Comparison of ENCODE assay signal across 8 cellular contexts in the genomic region with DNA sequence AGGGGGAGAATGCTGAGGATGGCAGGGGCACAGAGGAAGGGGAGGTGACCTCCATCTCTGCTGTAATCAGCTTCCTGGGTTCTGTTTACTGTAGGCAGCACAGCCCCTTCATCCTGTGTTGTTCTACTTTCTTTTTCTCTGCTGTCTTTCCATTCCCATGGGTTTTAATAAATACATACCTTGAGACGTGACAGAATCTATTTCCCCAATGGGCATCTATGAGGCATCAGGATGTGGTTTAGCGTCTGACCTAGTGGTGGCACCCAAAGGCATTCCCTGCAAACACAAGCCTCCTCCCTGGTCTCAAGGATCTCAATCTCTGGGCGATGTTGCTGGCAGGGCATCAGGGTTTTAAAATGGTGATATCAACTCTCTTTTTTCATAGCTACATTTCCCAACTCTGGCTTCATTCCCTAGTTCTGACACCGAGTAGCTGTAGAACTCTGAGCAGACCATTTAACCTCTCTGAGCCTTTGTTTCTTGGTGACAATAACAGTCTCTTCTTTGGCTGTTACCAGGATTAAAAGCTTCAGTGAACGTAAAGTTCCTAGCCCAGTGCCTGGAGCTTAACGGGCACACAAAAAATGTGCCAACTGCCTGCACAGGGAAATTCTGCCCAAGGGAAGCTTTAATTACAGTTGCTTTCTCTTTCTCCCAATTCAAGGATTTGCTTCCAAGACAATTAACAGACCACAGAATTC.
DNase-seq lines count a peak whose midpoint lies in the region; ATAC-seq and TF ChIP-seq lines count a peak whose summit lies in the region.

No MANE protein-coding gene starts in this region.

- no peaks in the 10 kb centered on the region for H3K9me3 Mint-ChIP-seq in activated CD4-positive, alpha-beta T cell treated with anti-CD3 and anti-CD28 coated beads, Interleukin-2, amount 10 ng/mL, durations not matched to agents 7 days and 5 days
- H3K9me3 Mint-ChIP-seq in stimulated activated memory B cell treated with anti-CD40 and anti-IgM and Interleukin-4, amounts not matched to agents 10 μg/mL and 1 μg/mL and 100 μg/mL, for 72 hours: no peaks in the 10 kb centered on the region

- no peaks in the 10 kb centered on the region for H3K27me3 Mint-ChIP-seq in activated CD4-positive, alpha-beta T cell treated with anti-CD3 and anti-CD28 coated beads, Interleukin-2, amount 10 ng/mL, durations not matched to agents 7 days and 5 days
- H3K27me3 Mint-ChIP-seq in stimulated activated memory B cell treated with anti-CD40 and anti-IgM and Interleukin-4, amounts not matched to agents 10 μg/mL and 1 μg/mL and 100 μg/mL, for 72 hours: no peaks in the 10 kb centered on the region

- peak; percentile 14 for DNase-seq in activated CD4-positive, alpha-beta T cell treated with anti-CD3 and anti-CD28 coated beads, Interleukin-2, amount 10 ng/mL, durations not matched to agents 7 days and 5 days
- DNase-seq in activated CD4-positive, alpha-beta T cell treated with anti-CD3 and anti-CD28 coated beads for 4 hours: no peak
- DNase-seq in RWPE1 (ENCODE audit: low spot score): peak; percentile 56
- no peak for DNase-seq in epithelial cell of proximal tubule (ENCODE audit: low read depth)
- no peak for DNase-seq in NCI-H446 (lab: John Stamatoyannopoulos, UW)
- no peak for DNase-seq in stimulated activated CD4-positive, alpha-beta T cell treated with anti-CD3 and anti-CD28 coated beads, Interleukin-4, amount 100 ng/mL, for 1 hour

- peaks cover 32% of the 10 kb centered on the region for H3K4me1 Mint-ChIP-seq in activated CD4-positive, alpha-beta T cell treated with anti-CD3 and anti-CD28 coated beads, Interleukin-2, amount 10 ng/mL, durations not matched to agents 7 days and 5 days
- H3K4me1 Mint-ChIP-seq in stimulated activated memory B cell treated with anti-CD40 and anti-IgM and Interleukin-4, amounts not matched to agents 10 μg/mL and 1 μg/mL and 100 μg/mL, for 72 hours: peaks cover 27% of the 10 kb centered on the region

- CTCF ChIA-PET in activated CD4-positive, alpha-beta T cell treated with anti-CD3 and anti-CD28 coated beads, Interleukin-2, amount 10 ng/mL, durations not matched to agents 7 days and 5 days (lab: Charles Lee): interaction anchor here (0.6 to 2.7 kb wide), 8 partner anchors 9 to 125 kb away, joined by 3 to 12 read pairs (median 6); no protein-coding TSS in a partner anchor
- CTCF ChIA-PET in RWPE1 (lab: Yijun Ruan, JAX): interaction anchor here (0.6 to 2.5 kb wide), 6 partner anchors 60 to 686 kb away, joined by 3 to 7 read pairs (median 3); no protein-coding TSS in a partner anchor

- peak; percentile 52 for ATAC-seq in stimulated activated memory B cell treated with anti-CD40 and anti-IgM and Interleukin-4, amounts not matched to agents 10 μg/mL and 1 μg/mL and 100 μg/mL, for 72 hours
- no peak for ATAC-seq in GM21390 (IDR thresholded peaks at IDR 0.05; ENCODE audit: unreplicated experiment)

- H3K27ac Mint-ChIP-seq in activated CD4-positive, alpha-beta T cell treated with anti-CD3 and anti-CD28 coated beads, Interleukin-2, amount 10 ng/mL, durations not matched to agents 7 days and 5 days: peak overlapping the region; percentile 90
- peak overlapping the region; percentile 38 for H3K27ac Mint-ChIP-seq in stimulated activated memory B cell treated with anti-CD40 and anti-IgM and Interleukin-4, amounts not matched to agents 10 μg/mL and 1 μg/mL and 100 μg/mL, for 72 hours

- peak overlapping the region; percentile 67 for H3K27ac ChIP-seq in RWPE1

- peak overlapping the region; percentile 36 for H3K4me3 Mint-ChIP-seq in activated CD4-positive, alpha-beta T cell treated with anti-CD3 and anti-CD28 coated beads, Interleukin-2, amount 10 ng/mL, durations not matched to agents 7 days and 5 days
- peak overlapping the region; percentile 62 for H3K4me3 Mint-ChIP-seq in stimulated activated memory B cell treated with anti-CD40 and anti-IgM and Interleukin-4, amounts not matched to agents 10 μg/mL and 1 μg/mL and 100 μg/mL, for 72 hours

- peak; percentile 16; the same call in 1 of the 2 replicates for TF ChIP-seq CTCF in RWPE1 (conservative IDR thresholded peaks at IDR 0.05; ENCODE audit: low read depth)
- peak; percentile 32 for TF ChIP-seq CTCF in epithelial cell of proximal tubule (conservative IDR thresholded peaks at IDR 0.05; ENCODE audit: low read depth, low read length)

- POLR2A ChIA-PET in activated CD4-positive, alpha-beta T cell treated with anti-CD3 and anti-CD28 coated beads, Interleukin-2, amount 10 ng/mL, durations not matched to agents 7 days and 5 days (lab: Charles Lee): interaction anchor here (0.6 kb wide), 1 partner anchor 111 kb away, joined by 7 read pairs; no protein-coding TSS in a partner anchor
- POLR2A ChIA-PET in RWPE1 (lab: Yijun Ruan, JAX; ENCODE audit: low non-redundant PET): no interaction called here

- peak overlapping the region; percentile 32 for H3K4me3 ChIP-seq in epithelial cell of proximal tubule (ENCODE audit: low read depth, low read length)

- H3K36me3 Mint-ChIP-seq in activated CD4-positive, alpha-beta T cell treated with anti-CD3 and anti-CD28 coated beads, Interleukin-2, amount 10 ng/mL, durations not matched to agents 7 days and 5 days (ENCODE audit: low read depth): no peaks in the 10 kb centered on the region
- H3K36me3 Mint-ChIP-seq in stimulated activated memory B cell treated with anti-CD40 and anti-IgM and Interleukin-4, amounts not matched to agents 10 μg/mL and 1 μg/mL and 100 μg/mL, for 72 hours: no peaks in the 10 kb centered on the region

Comparison
In these comparisons a context has a peak if more than half of its experiments do, and no peak if none do; other contexts are left out.
1. DNase-seq: peak in activated CD4-positive, alpha-beta T cell treated with anti-CD3 and anti-CD28 coated beads, Interleukin-2, amount 10 ng/mL, durations not matched to agents 7 days and 5 days (single experiment) and RWPE1 (single experiment); none in activated CD4-positive, alpha-beta T cell treated with anti-CD3 and anti-CD28 coated beads for 4 hours (0 of 2), epithelial cell of proximal tubule (single experiment), NCI-H446 (0 of 2) and stimulated activated CD4-positive, alpha-beta T cell treated with anti-CD3 and anti-CD28 coated beads, Interleukin-4, amount 100 ng/mL, for 1 hour (single experiment).